In genomic region chr15:56608140-56608778, GRCh38 we compare ENCODE assay signal across 9 cellular contexts.
A peak's percentile ranks its signal among the peaks of the same experiment; 100 is the strongest.
DNase-seq lines count a peak whose midpoint lies in the region; ATAC-seq and TF ChIP-seq lines count a peak whose summit lies in the region.
"Had no signal": no experiment of that assay in that cellular context is flagged by ENCODE, and none has a peak within 500 bp of the region (broad histone marks: within the 10 kb centered on the region; RNA-seq: fewer than 3 reads in every experiment).

No MANE protein-coding gene starts in this region.

- no peak overlapping the region for H3K9ac ChIP-seq in BLaER1

- H3K4me3 ChIP-seq in BLaER1 (no peak overlapping the region), Caco-2 (ENCODE audit: low read depth, low read length) (no peak overlapping the region)

- H3K9me3 ChIP-seq in BLaER1 (peaks cover 22% of the 10 kb centered on the region), Caco-2 (no peaks in the 10 kb centered on the region)

- H3K4me2 ChIP-seq in BLaER1, result peak overlapping the region; percentile 76

- ATAC-seq in GM19328 (IDR thresholded peaks at IDR 0.05; ENCODE audit: unreplicated experiment) (peak; percentile 82), HG03039 (IDR thresholded peaks at IDR 0.05; ENCODE audit: unreplicated experiment) (peak; percentile 88)

- no peaks in the 10 kb centered on the region for H3K4me1 Mint-ChIP-seq in Caco-2 (ENCODE audit: low read depth, unreplicated experiment)

- H3K27ac Mint-ChIP-seq in Caco-2 (ENCODE audit: unreplicated experiment), result no peak overlapping the region

- BruUV-seq in Caco-2 (replicated peaks; lab: Mats Ljungman, UMichigan), result no TSS peak

- CTCF ChIA-PET in Caco-2 (lab: Charles Lee), result no interaction called here

- POLR2A ChIA-PET in Caco-2 (lab: Charles Lee), result no interaction called here

- peak; percentile 80 for DNase-seq in RPMI8226
- DNase-seq in NCI-H187 treated with DMSO at 0.1 percent for 48 hours (lab: John Stamatoyannopoulos, UW), result no peak
- no peak for DNase-seq in stimulated activated CD4-positive, alpha-beta T cell treated with anti-CD3 and anti-CD28 coated beads, Interleukin-2, amount 100 ng/mL, for 48 hours
- DNase-seq in Caco-2, result no peak
- DNase-seq in GF-D8 (lab: John Stamatoyannopoulos, UW), result no peak
- DNase-seq: activated naive CD4-positive, alpha-beta T cell had no signal

- peak overlapping the region; percentile 1; the same call in 1 of the 2 replicates for H3K27ac ChIP-seq in BLaER1

- H3K27me3 Mint-ChIP-seq in Caco-2 (ENCODE audit: insufficient read depth, unreplicated experiment), result peaks cover 6% of the 10 kb centered on the region

- H3K36me3 ChIP-seq in BLaER1, result no peaks in the 10 kb centered on the region
- H3K36me3 ChIP-seq in Caco-2 (ENCODE audit: control insufficient read depth, insufficient read depth, low read length), result no peaks in the 10 kb centered on the region

- no peak overlapping the region for H3K4me3 Mint-ChIP-seq in Caco-2 (ENCODE audit: unreplicated experiment)

- no peaks in the 10 kb centered on the region for H3K36me3 Mint-ChIP-seq in Caco-2 (ENCODE audit: insufficient read depth, unreplicated experiment)

- intact Hi-C loops in Caco-2 (cut with micrococcal nuclease; ENCODE audit: unreplicated experiment), result no loop called here

- H3K4me1 ChIP-seq in BLaER1 (peaks cover 42% of the 10 kb centered on the region), Caco-2 (no peaks in the 10 kb centered on the region)

- H3K9me3 Mint-ChIP-seq in Caco-2 (ENCODE audit: unreplicated experiment), result peaks cover 10% of the 10 kb centered on the region

- no peaks in the 10 kb centered on the region for H4K20me1 ChIP-seq in BLaER1

- no peaks in the 10 kb centered on the region for H3K27me3 ChIP-seq in BLaER1
- no peaks in the 10 kb centered on the region for H3K27me3 ChIP-seq in Caco-2 (replicated peaks; ENCODE audit: control insufficient read depth, insufficient read depth, low read length)

- TF ChIP-seq CTCF in Caco-2 (IDR thresholded peaks at IDR 0.05; ENCODE audit: insufficient read depth in 1 of 2, low read depth in 1 of 2, low read length in 1 of 2, severe bottlenecking in 1 of 2, unreplicated experiment in 1 of 2), result no peak
